In genomic region chr12:57935839-57936512, GRCh38 we compare ENCODE assay signal across 8 cellular contexts. TPM values are rescaled to one million over a fixed set of nuclear protein-coding genes. Genes with fewer than 3 reads are reported as not detected.
DNase-seq lines count a peak whose midpoint lies in the region; ATAC-seq, FAIRE-seq and TF ChIP-seq lines count a peak whose summit lies in the region.

No MANE protein-coding gene starts in this region.

- peak; percentile 91 for FAIRE-seq in HTR-8/SVneo (lab: Jason Lieb, UNC)
- peak; percentile 35 for FAIRE-seq in endometrium (lab: Jason Lieb, UNC)

- no TSS peak for BruUV-seq in Caco-2 (replicated peaks; lab: Mats Ljungman, UMichigan)

- H3K36me3 Mint-ChIP-seq in Caco-2 (ENCODE audit: insufficient read depth, unreplicated experiment): no peaks in the 10 kb centered on the region
- peaks cover 27% of the 10 kb centered on the region for H3K36me3 Mint-ChIP-seq in activated CD8-positive, alpha-beta memory T cell treated with anti-CD3 and anti-CD28 coated beads, Interleukin-2, amount 10 ng/mL, durations not matched to agents 7 days and 5 days

- H3K4me1 Mint-ChIP-seq in Caco-2 (ENCODE audit: low read depth, unreplicated experiment): peaks cover 8% of the 10 kb centered on the region
- H3K4me1 Mint-ChIP-seq in activated CD8-positive, alpha-beta memory T cell treated with anti-CD3 and anti-CD28 coated beads, Interleukin-2, amount 10 ng/mL, durations not matched to agents 7 days and 5 days: peaks cover 37% of the 10 kb centered on the region

- H3K4me1 ChIP-seq in Caco-2 (no peaks in the 10 kb centered on the region; the same call in 1 of the 2 replicates), mesodermal cell (ENCODE audit: control insufficient read depth, insufficient read depth, low read length, poor library complexity, severe bottlenecking) (no peaks in the 10 kb centered on the region)

- CTCF ChIA-PET in Caco-2 (lab: Charles Lee): no interaction called here
- CTCF ChIA-PET in activated CD8-positive, alpha-beta memory T cell treated with anti-CD3 and anti-CD28 coated beads, Interleukin-2, amount 10 ng/mL, durations not matched to agents 7 days and 5 days (lab: Charles Lee): interaction anchor here (1.0 kb wide), 2 partner anchors 30 to 117 kb away, joined by 3 to 4 read pairs; partner anchors contain the start of gene AVIL

- H3K36me3 ChIP-seq in Caco-2 (ENCODE audit: control insufficient read depth, insufficient read depth, low read length) (no peaks in the 10 kb centered on the region), mesodermal cell (ENCODE audit: control insufficient read depth, insufficient read depth, low read length) (no peaks in the 10 kb centered on the region)

- peaks cover 13% of the 10 kb centered on the region for H3K9me3 Mint-ChIP-seq in Caco-2 (ENCODE audit: unreplicated experiment)
- no peaks in the 10 kb centered on the region for H3K9me3 Mint-ChIP-seq in activated CD8-positive, alpha-beta memory T cell treated with anti-CD3 and anti-CD28 coated beads, Interleukin-2, amount 10 ng/mL, durations not matched to agents 7 days and 5 days (ENCODE audit: low read depth)

- peak overlapping the region; percentile 90 for H3K27ac Mint-ChIP-seq in Caco-2 (ENCODE audit: unreplicated experiment)
- peak overlapping the region; percentile 97 for H3K27ac Mint-ChIP-seq in activated CD8-positive, alpha-beta memory T cell treated with anti-CD3 and anti-CD28 coated beads, Interleukin-2, amount 10 ng/mL, durations not matched to agents 7 days and 5 days

- DNase-seq in Caco-2: peak; percentile 91 to 93
- peak; percentile 92 for DNase-seq in HTR-8/SVneo (ENCODE audit: insufficient read length, low spot score)
- peak; percentile 96 for DNase-seq in NOMO-1 treated with DMSO at 0.1 percent for 48 hours (lab: John Stamatoyannopoulos, UW; ENCODE audit: unreplicated experiment)
- DNase-seq in activated CD8-positive, alpha-beta memory T cell treated with anti-CD3 and anti-CD28 coated beads, Interleukin-2, amount 10 ng/mL, durations not matched to agents 7 days and 5 days: peak; percentile 98
- peak; percentile 63 for DNase-seq in stimulated activated CD8-positive, alpha-beta memory T cell treated with anti-CD3 and anti-CD28 coated beads, Interleukin-15, amount 100 ng/mL, for 24 hours (ENCODE audit: low read depth)

- no peaks in the 10 kb centered on the region for H3K9me3 ChIP-seq in Caco-2
- H3K9me3 ChIP-seq in mesodermal cell (ENCODE audit: control insufficient read depth, low read length): no peaks in the 10 kb centered on the region

- 2% methylated on average over 22 to 28 of the region's 29 CpGs for WGBS in mesodermal cell (ENCODE audit: insufficient coverage in 2 of 2), 2 experiments

- H3K27me3 Mint-ChIP-seq in Caco-2 (ENCODE audit: insufficient read depth, unreplicated experiment): peaks cover 10% of the 10 kb centered on the region
- H3K27me3 Mint-ChIP-seq in activated CD8-positive, alpha-beta memory T cell treated with anti-CD3 and anti-CD28 coated beads, Interleukin-2, amount 10 ng/mL, durations not matched to agents 7 days and 5 days: no peaks in the 10 kb centered on the region

- intact Hi-C loops in Caco-2 (cut with micrococcal nuclease; ENCODE audit: unreplicated experiment): no loop called here

- peak overlapping the region; percentile 79 for H3K27ac ChIP-seq in mesodermal cell (ENCODE audit: low read depth, low read length, severe bottlenecking)

- no peaks in the 10 kb centered on the region for H3K27me3 ChIP-seq in Caco-2 (replicated peaks; ENCODE audit: control insufficient read depth, insufficient read depth, low read length)

- H3K4me3 Mint-ChIP-seq in Caco-2 (ENCODE audit: unreplicated experiment): peak overlapping the region; percentile 86
- peak overlapping the region; percentile 96 for H3K4me3 Mint-ChIP-seq in activated CD8-positive, alpha-beta memory T cell treated with anti-CD3 and anti-CD28 coated beads, Interleukin-2, amount 10 ng/mL, durations not matched to agents 7 days and 5 days

- TF ChIP-seq CTCF in Caco-2 (IDR thresholded peaks at IDR 0.05; ENCODE audit: insufficient read depth in 1 of 2, low read depth in 1 of 2, low read length in 1 of 2, severe bottlenecking in 1 of 2, unreplicated experiment in 1 of 2): no peak

- POLR2A ChIA-PET in Caco-2 (lab: Charles Lee): no interaction called here

- peak overlapping the region; percentile 56 for H3K4me3 ChIP-seq in Caco-2 (ENCODE audit: low read depth, low read length)
- H3K4me3 ChIP-seq in mesodermal cell (ENCODE audit: extremely low read depth, insufficient read depth, low read length, poor library complexity, severe bottlenecking): peak overlapping the region; percentile 46

- ATAC-seq in GM21381 (IDR thresholded peaks at IDR 0.05; ENCODE audit: unreplicated experiment): peak; percentile 99
- peak; percentile 93 for ATAC-seq in activated CD8-positive, alpha-beta memory T cell treated with anti-CD3 and anti-CD28 coated beads, Interleukin-2, amount 10 ng/mL, durations not matched to agents 7 days and 5 days

RNA-seq across cellular contexts. Expression of gene ATP23, which starts 5.4 kb away (rescaled TPM):
- 6.1 and 6.6 TPM in 2 replicates for total RNA-seq in Caco-2 (2022)
- total RNA-seq in activated CD8-positive, alpha-beta memory T cell treated with anti-CD3 and anti-CD28 coated beads, Interleukin-2, amount 10 ng/mL, durations not matched to agents 7 days and 5 days: 10 to 100 TPM; 14.8 to 21.0 TPM
- polyA plus RNA-seq in mesodermal cell (2013, experiment 1 of 2): 9.5 TPM
- 7.6 TPM for polyA plus RNA-seq in mesodermal cell (2013, experiment 2 of 2)

Comparison
In these comparisons a context has a peak if more than half of its experiments do, and no peak if none do; other contexts are left out.
1. Peak in every context shown above with its lines: DNase-seq, ATAC-seq, H3K4me3 ChIP-seq and H3K27ac ChIP-seq.